ENCODE assay signal across 8 cellular contexts in genomic region chr21:34526618-34527290, GRCh38. TPM values are rescaled to one million over a fixed set of nuclear protein-coding genes. Genes with fewer than 3 reads are reported as not detected.
DNase-seq lines count a peak whose midpoint lies in the region; ATAC-seq and TF ChIP-seq lines count a peak whose summit lies in the region.

No MANE protein-coding gene starts in this region.

- ATAC-seq in GM18867 (IDR thresholded peaks at IDR 0.05; ENCODE audit: unreplicated experiment) (peak; percentile 71), HG02973 (IDR thresholded peaks at IDR 0.05; ENCODE audit: unreplicated experiment) (no peak)

- H2AFZ ChIP-seq in OCI-LY7 (ENCODE audit: low read length) (no peak overlapping the region), hepatocyte (no peak overlapping the region)

- H3K79me2 ChIP-seq in OCI-LY7 (ENCODE audit: insufficient read depth, low read depth, low read length) (no peaks in the 10 kb centered on the region), hepatocyte (peaks cover 5% of the 10 kb centered on the region)

- H3K27me3 ChIP-seq in hepatocyte, result no peaks in the 10 kb centered on the region

- H3K4me3 ChIP-seq in OCI-LY7 (ENCODE audit: low read depth, low read length, poor library complexity, severe bottlenecking) (peak overlapping the region; percentile 12), astrocyte of the spinal cord (ENCODE audit: low read depth, low read length) (peak overlapping the region; percentile 60), hepatocyte (peak overlapping the region; percentile 7)

- H3K9me3 ChIP-seq in OCI-LY7 (ENCODE audit: low read length) (no peaks in the 10 kb centered on the region), hepatocyte (ENCODE audit: low read depth) (no peaks in the 10 kb centered on the region)

- intact Hi-C loops in OCI-LY7 (cut with micrococcal nuclease; ENCODE audit: unreplicated experiment), result loop anchor here (5.0 kb wide), 1 partner anchor 56 kb away; no protein-coding TSS in a partner anchor

- H3K27ac ChIP-seq in OCI-LY7 (ENCODE audit: low read depth, low read length, poor library complexity, severe bottlenecking) (no peak overlapping the region), hepatocyte (peak overlapping the region; percentile 96)

- H4K20me1 ChIP-seq in OCI-LY7 (ENCODE audit: insufficient read depth, low read length) (no peaks in the 10 kb centered on the region), hepatocyte (ENCODE audit: insufficient read depth, poor library complexity, severe bottlenecking) (no peaks in the 10 kb centered on the region)

- in situ Hi-C loops in astrocyte of the spinal cord (cut with HindIII; ENCODE audit: low sequenced_read_pairs), result no loop called here

- WGBS in hepatocyte (ENCODE audit: low lambda C conversion rate, missing lambda C conversion rate), result 14% methylated on average over 10 of the region's 10 CpGs

- POLR2A ChIA-PET in OCI-LY7 (lab: Charles Lee), result interaction anchor here (1.1 kb wide), 2 partner anchors 14 to 15 kb away, joined by 3 read pairs; no protein-coding TSS in a partner anchor

- H3K4me1 ChIP-seq in OCI-LY7 (ENCODE audit: insufficient read depth, low read length, poor library complexity, severe bottlenecking), result no peaks in the 10 kb centered on the region
- peaks cover 39% of the 10 kb centered on the region for H3K4me1 ChIP-seq in hepatocyte (ENCODE audit: insufficient read depth)

- BruUV-seq in OCI-LY7 (replicated peaks; lab: Mats Ljungman, UMichigan), result no TSS peak

- TF ChIP-seq CTCF in OCI-LY7 (conservative IDR thresholded peaks at IDR 0.05; ENCODE audit: low read length) (no peak), astrocyte of the spinal cord (IDR thresholded peaks at IDR 0.05; ENCODE audit: low read depth, low read length) (no peak), hepatocyte (IDR thresholded peaks at IDR 0.05; ENCODE audit: poor library complexity) (no peak)

- DNase-seq in A172 (ENCODE audit: low spot score), result peak; percentile 100
- DNase-seq in OCI-LY7 (ENCODE audit: low spot score), result no peak
- peak; percentile 100 for DNase-seq in astrocyte of the spinal cord (ENCODE audit: low read depth, low spot score)
- DNase-seq in hepatocyte (ENCODE audit: low spot score), result peak; percentile 96
- peak; percentile 100 for DNase-seq in renal cortical epithelial cell (ENCODE audit: low read depth)
- DNase-seq in RPMI8226, result no peak

- H3K9me2 ChIP-seq in OCI-LY7 (ENCODE audit: insufficient read depth, low read length) (no peaks in the 10 kb centered on the region), hepatocyte (replicated peaks; ENCODE audit: insufficient read depth) (no peaks in the 10 kb centered on the region)

- H3K4me2 ChIP-seq in OCI-LY7 (ENCODE audit: low read length) (peak overlapping the region; percentile 26; the same call in 1 of the 2 replicates), hepatocyte (peak overlapping the region; percentile 75)

- CTCF ChIA-PET in OCI-LY7 (lab: Charles Lee; ENCODE audit: unreplicated experiment), result interaction anchor here (0.7 to 1.1 kb wide), 2 partner anchors 56 to 82 kb away, joined by 3 read pairs; no protein-coding TSS in a partner anchor

- no peaks in the 10 kb centered on the region for H3K36me3 ChIP-seq in OCI-LY7 (ENCODE audit: insufficient read depth, low read length)
- H3K36me3 ChIP-seq in hepatocyte (replicated peaks; ENCODE audit: insufficient read depth, low read depth), result no peaks in the 10 kb centered on the region

RNA-seq across cellular contexts. Expression of gene KCNE1, which starts 14.7 kb away (rescaled TPM):
- total RNA-seq in A172 (2014; rRNA removed; shearing (Covaris generic)), result 0.21 TPM in 1 of 2 replicates, not detected in the other
- total RNA-seq in OCI-LY7 (2014; rRNA removed; shearing (Covaris generic)), result not detected in 2 replicates
- total RNA-seq in OCI-LY7 (2022) (0.15 and 0.24 TPM in 2 replicates), hepatocyte (0.32 and 1.1 TPM in 2 replicates), renal cortical epithelial cell (3.5 TPM in 1 of 2 replicates, not detected in the other)
- 0.48 and 1.3 TPM in 2 replicates for polyA plus RNA-seq in hepatocyte

Comparison
In these comparisons a context has a peak if more than half of its experiments do, and no peak if none do; other contexts are left out.
1. DNase-seq: peak in A172 (single experiment), astrocyte of the spinal cord (single experiment), hepatocyte (single experiment) and renal cortical epithelial cell (single experiment); none in OCI-LY7 (single experiment) and RPMI8226 (single experiment).
2. H3K4me3 ChIP-seq: peak in every context shown above with its lines; median percentile 60 in astrocyte of the spinal cord; 12 in OCI-LY7; 7 in hepatocyte.